In the genomic region with DNA sequence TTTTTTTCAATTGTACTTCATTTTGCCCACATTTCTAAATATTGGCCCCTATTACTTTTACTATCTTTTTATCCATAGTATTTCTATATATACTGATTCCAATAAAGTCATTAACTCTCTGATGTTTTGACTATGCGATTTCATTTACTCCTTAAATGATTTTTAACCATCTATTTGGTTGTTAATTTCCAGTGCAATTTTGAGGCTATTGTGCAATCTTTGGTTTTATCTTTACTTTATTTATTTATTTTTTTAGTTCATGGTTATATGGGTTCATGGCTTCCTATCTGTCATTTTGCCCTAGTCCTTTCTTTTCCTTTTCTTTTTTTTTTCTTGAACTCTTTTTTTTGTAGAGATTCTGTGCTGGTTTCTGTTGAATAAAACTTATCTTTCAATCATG, we compare ENCODE assay signal across 9 cellular contexts.
"Had no signal": no experiment of that assay in that cellular context is flagged by ENCODE, and none has a peak within 500 bp of the region (broad histone marks: within the 10 kb centered on the region; RNA-seq: fewer than 3 reads in every experiment).

No MANE protein-coding gene starts in this region.

- H3K9me3 ChIP-seq: HAP-1 had no signal

- DNase-seq: GM23248, H7, HFFc6, KG1 had no signal

- H3K9ac ChIP-seq: GM23248 had no signal

- H3K36me3 ChIP-seq: HAP-1 had no signal

- H3K4me1 ChIP-seq: HAP-1 had no signal

- FAIRE-seq: HTR-8/SVneo, K562 had no signal

- H3K4me3 ChIP-seq: GM23248, HAP-1, K562 had no signal

- ATAC-seq: HCT116, K562 had no signal

- H2AFZ ChIP-seq: GM23248 had no signal

- H3K4me3 Mint-ChIP-seq: HFFc6 had no signal

- H3K27ac Mint-ChIP-seq: HFFc6 had no signal

- H3K27ac ChIP-seq: GM23248, HL-60 had no signal
